Comparison of ENCODE assay signal across 1 cellular context in genomic region chr1:204362984-204363334, GRCh38.
TF ChIP-seq lines count a peak whose summit lies in the region.

No MANE protein-coding gene starts in this region.

TF ChIP-seq in GM23338, 12 proteins besides CTCF, POLR2A, EP300 and RAD21 (continued from another document):
- TF ChIP-seq ZNF114 (CRISPR knock-in tag; IDR thresholded peaks at IDR 0.05) (no peak), ZNF331 (CRISPR knock-in tag; IDR thresholded peaks at IDR 0.05; ENCODE audit: low read depth) (no peak), JUNB (IDR thresholded peaks at IDR 0.05; ENCODE audit: unreplicated experiment) (no peak), ETS1 (IDR thresholded peaks at IDR 0.05) (no peak), EZH2 (IDR thresholded peaks at IDR 0.05; ENCODE audit: low read depth, unreplicated experiment) (no peak), STAT1 (IDR thresholded peaks at IDR 0.05; ENCODE audit: unreplicated experiment) (no peak)
